Comparison of ENCODE assay signal across 33 cellular contexts in the genomic region with DNA sequence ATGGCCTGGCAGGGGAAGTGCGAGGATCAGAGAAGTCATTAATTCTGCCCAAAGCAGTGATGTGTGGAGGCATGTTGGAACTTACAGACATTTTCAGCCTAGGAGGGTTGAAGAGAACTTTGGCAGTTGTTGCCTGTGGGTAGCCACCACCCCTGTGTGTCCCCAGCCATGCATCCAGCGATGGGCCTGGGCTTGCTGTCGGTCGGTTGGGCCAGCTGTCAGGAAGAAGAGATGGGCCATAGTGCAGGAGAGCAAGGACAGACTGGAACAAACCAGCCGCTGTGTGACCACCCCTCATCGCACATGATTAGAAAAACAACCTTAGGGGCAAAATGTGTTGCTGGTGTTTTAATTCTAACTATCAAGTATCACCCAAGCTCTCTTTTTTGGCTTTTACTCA.
"Had no signal": no experiment of that assay in that cellular context is flagged by ENCODE, and none has a peak within 500 bp of the region (broad histone marks: within the 10 kb centered on the region; RNA-seq: fewer than 3 reads in every experiment).

No MANE protein-coding gene starts in this region.

- H3K4me1 Mint-ChIP-seq: activated B cell treated with CpG ODN at 0.5 μM for 24 hours; activated CD4-positive, alpha-beta T cell treated with anti-CD3 and anti-CD28 coated beads, Interleukin-2, amount 10 ng/mL, durations not matched to agents 24 days and 14 days; activated CD8-positive, alpha-beta memory T cell treated with anti-CD3 and anti-CD28 coated beads, Interleukin-2, amount 10 ng/mL, durations not matched to agents 7 days and 5 days; activated naive CD4-positive, alpha-beta T cell treated with anti-CD3 and anti-CD28 coated beads, Interleukin-2, amount 10 ng/mL, durations not matched to agents 7 days and 5 days; activated naive CD8-positive, alpha-beta T cell treated with anti-CD3 and anti-CD28 coated beads, Interleukin-2, amount 10 ng/mL, durations not matched to agents 7 days and 5 days; central memory CD8-positive, alpha-beta T cell; endodermal cell; T-helper 17 cell had no signal

- H3K27ac ChIP-seq: ascending aorta, breast epithelium, coronary artery, WERI-Rb-1 had no signal

- H3K36me3 ChIP-seq: ascending aorta, breast epithelium, WERI-Rb-1 had no signal

- H3K27ac Mint-ChIP-seq: activated B cell treated with CpG ODN at 0.5 μM for 24 hours; activated CD4-positive, alpha-beta memory T cell treated with anti-CD3 and anti-CD28 coated beads for 36 hours; activated CD4-positive, alpha-beta T cell treated with anti-CD3 and anti-CD28 coated beads, Interleukin-2, amount 10 ng/mL, durations not matched to agents 24 days and 14 days; activated CD8-positive, alpha-beta memory T cell treated with anti-CD3 and anti-CD28 coated beads, Interleukin-2, amount 10 ng/mL, durations not matched to agents 7 days and 5 days; activated CD8-positive, alpha-beta T cell treated with anti-CD3 and anti-CD28 coated beads, Interleukin-2, amount 10 ng/mL, durations not matched to agents 7 days and 5 days; activated naive CD4-positive, alpha-beta T cell treated with anti-CD3 and anti-CD28 coated beads, Interleukin-2, amount 10 ng/mL, durations not matched to agents 7 days and 5 days; activated naive CD4-positive, alpha-beta T cell treated with anti-CD3 and anti-CD28 coated beads, Interleukin-2, amount 50 U/mL, for 72 hours; activated naive CD8-positive, alpha-beta T cell treated with anti-CD3 and anti-CD28 coated beads, Interleukin-2, amount 10 ng/mL, durations not matched to agents 7 days and 5 days; activated T-helper 1 cell treated with anti-CD3 and anti-CD28 coated beads, Interleukin-12 subunit alpha, Interleukin-12 subunit beta, Interleukin-2, Interleukin-4 antibody, amounts not matched to agents 30 ng/mL and 10 ng/mL and 1 ng/mL, durations not matched to agents 14 hours and 24 hours and 36 hours; activated T-helper 2 cell treated with anti-CD3 and anti-CD28 coated beads, Interferon-gamma antibody, Interleukin-2, Interleukin-4, amounts not matched to agents 10 μg/mL and 5 μg/mL and 100 μg/mL, durations not matched to agents 14 hours and 24 hours and 36 hours; brain; dendritic cell treated with granulocyte-macrophage colony-stimulating factor and Interleukin-4, amounts not matched to agents 40 ng/mL and 50 ng/mL, for 4 days; endodermal cell; T-helper 17 cell; T-helper 2 cell treated with Interferon-gamma antibody and Interleukin-4, amounts not matched to agents 5 μg/mL and 100 μg/mL, for 36 hours had no signal

- H3K27me3 Mint-ChIP-seq: activated B cell treated with CpG ODN at 0.5 μM for 24 hours; activated CD4-positive, alpha-beta memory T cell treated with anti-CD3 and anti-CD28 coated beads for 36 hours; activated CD4-positive, alpha-beta T cell treated with anti-CD3 and anti-CD28 coated beads, Interleukin-2, amount 10 ng/mL, durations not matched to agents 24 days and 14 days; activated CD8-positive, alpha-beta memory T cell treated with anti-CD3 and anti-CD28 coated beads, Interleukin-2, amount 10 ng/mL, durations not matched to agents 7 days and 5 days; activated naive CD4-positive, alpha-beta T cell treated with anti-CD3 and anti-CD28 coated beads, Interleukin-2, amount 10 ng/mL, durations not matched to agents 7 days and 5 days; activated naive CD8-positive, alpha-beta T cell treated with anti-CD3 and anti-CD28 coated beads, Interleukin-2, amount 10 ng/mL, durations not matched to agents 7 days and 5 days; central memory CD8-positive, alpha-beta T cell; dendritic cell treated with granulocyte-macrophage colony-stimulating factor and Interleukin-4, amounts not matched to agents 40 ng/mL and 50 ng/mL, for 4 days; T-helper 17 cell had no signal

- H3K9me3 Mint-ChIP-seq: activated B cell treated with CpG ODN at 0.5 μM for 24 hours; activated CD4-positive, alpha-beta T cell treated with anti-CD3 and anti-CD28 coated beads, Interleukin-2, amount 10 ng/mL, durations not matched to agents 24 days and 14 days; activated naive CD8-positive, alpha-beta T cell treated with anti-CD3 and anti-CD28 coated beads, Interleukin-2, amount 10 ng/mL, durations not matched to agents 7 days and 5 days; activated T-helper 1 cell treated with anti-CD3 and anti-CD28 coated beads, Interleukin-12 subunit alpha, Interleukin-12 subunit beta, Interleukin-2, Interleukin-4 antibody, amounts not matched to agents 30 ng/mL and 10 ng/mL and 1 ng/mL, durations not matched to agents 14 hours and 24 hours and 36 hours; dendritic cell treated with granulocyte-macrophage colony-stimulating factor and Interleukin-4, amounts not matched to agents 40 ng/mL and 50 ng/mL, for 4 days; endodermal cell; T-helper 2 cell treated with Interferon-gamma antibody and Interleukin-4, amounts not matched to agents 5 μg/mL and 100 μg/mL, for 36 hours had no signal

- FAIRE-seq: frontal cortex had no signal

- H3K9me3 ChIP-seq: ascending aorta, breast epithelium had no signal

- ATAC-seq: activated CD4-positive, CD25-positive, alpha-beta regulatory T cell treated with anti-CD3 and anti-CD28 coated beads, Interleukin-2, amount 50 U/mL, for 24 hours; activated CD8-positive, alpha-beta memory T cell treated with anti-CD3 and anti-CD28 coated beads, Interleukin-2, amount 10 ng/mL, durations not matched to agents 7 days and 5 days; activated CD8-positive, alpha-beta T cell treated with anti-CD3 and anti-CD28 coated beads, Interleukin-2, amount 10 ng/mL, durations not matched to agents 7 days and 5 days; activated naive CD4-positive, alpha-beta T cell treated with anti-CD3 and anti-CD28 coated beads, Interleukin-2, amount 50 U/mL, for 72 hours; esophagus mucosa; T-helper 17 cell had no signal

- H3K4me3 ChIP-seq: ascending aorta, breast epithelium, coronary artery, dorsolateral prefrontal cortex had no signal

- H3K27me3 ChIP-seq: ascending aorta, breast epithelium, dorsolateral prefrontal cortex had no signal

- H3K36me3 Mint-ChIP-seq: activated CD4-positive, alpha-beta memory T cell treated with anti-CD3 and anti-CD28 coated beads for 36 hours; activated CD8-positive, alpha-beta memory T cell treated with anti-CD3 and anti-CD28 coated beads, Interleukin-2, amount 10 ng/mL, durations not matched to agents 7 days and 5 days; activated naive CD4-positive, alpha-beta T cell treated with anti-CD3 and anti-CD28 coated beads, Interleukin-2, amount 10 ng/mL, durations not matched to agents 7 days and 5 days; activated naive CD4-positive, alpha-beta T cell treated with anti-CD3 and anti-CD28 coated beads, Interleukin-2, amount 50 U/mL, for 72 hours; activated naive CD8-positive, alpha-beta T cell treated with anti-CD3 and anti-CD28 coated beads, Interleukin-2, amount 10 ng/mL, durations not matched to agents 7 days and 5 days; brain had no signal

- H3K4me1 ChIP-seq: ascending aorta, breast epithelium had no signal

- H3K4me3 Mint-ChIP-seq: activated B cell treated with CpG ODN at 0.5 μM for 24 hours; activated CD4-positive, alpha-beta memory T cell treated with anti-CD3 and anti-CD28 coated beads for 36 hours; activated CD4-positive, alpha-beta T cell treated with anti-CD3 and anti-CD28 coated beads, Interleukin-2, amount 10 ng/mL, durations not matched to agents 24 days and 14 days; activated CD8-positive, alpha-beta memory T cell treated with anti-CD3 and anti-CD28 coated beads, Interleukin-2, amount 10 ng/mL, durations not matched to agents 7 days and 5 days; activated CD8-positive, alpha-beta T cell treated with anti-CD3 and anti-CD28 coated beads, Interleukin-2, amount 10 ng/mL, durations not matched to agents 7 days and 5 days; activated naive CD4-positive, alpha-beta T cell treated with anti-CD3 and anti-CD28 coated beads, Interleukin-2, amount 10 ng/mL, durations not matched to agents 7 days and 5 days; activated naive CD8-positive, alpha-beta T cell treated with anti-CD3 and anti-CD28 coated beads, Interleukin-2, amount 10 ng/mL, durations not matched to agents 7 days and 5 days; activated T-helper 1 cell treated with anti-CD3 and anti-CD28 coated beads, Interleukin-12 subunit alpha, Interleukin-12 subunit beta, Interleukin-2, Interleukin-4 antibody, amounts not matched to agents 30 ng/mL and 10 ng/mL and 1 ng/mL, durations not matched to agents 14 hours and 24 hours and 36 hours; brain; central memory CD8-positive, alpha-beta T cell; dendritic cell treated with granulocyte-macrophage colony-stimulating factor and Interleukin-4, amounts not matched to agents 40 ng/mL and 50 ng/mL, for 4 days; endodermal cell; T-helper 17 cell; T-helper 2 cell treated with Interferon-gamma antibody and Interleukin-4, amounts not matched to agents 5 μg/mL and 100 μg/mL, for 36 hours had no signal

- DNase-seq: activated B cell treated with CpG ODN at 0.5 μM for 24 hours; activated CD4-positive, alpha-beta memory T cell treated with anti-CD3 and anti-CD28 coated beads for 36 hours; activated CD4-positive, alpha-beta T cell treated with anti-CD3 and anti-CD28 coated beads, Interleukin-2, amount 10 ng/mL, durations not matched to agents 24 days and 14 days; activated CD8-positive, alpha-beta memory T cell treated with anti-CD3 and anti-CD28 coated beads, Interleukin-2, amount 10 ng/mL, durations not matched to agents 7 days and 5 days; activated CD8-positive, alpha-beta memory T cell treated with anti-CD3 and anti-CD28 coated beads, Interleukin-2, amount 50 U/mL, for 4 hours; activated CD8-positive, alpha-beta T cell treated with anti-CD3 and anti-CD28 coated beads, Interleukin-2, amount 10 ng/mL, durations not matched to agents 7 days and 5 days; activated effector memory CD4-positive, alpha-beta T cell treated with anti-CD3 and anti-CD28 coated beads, Interleukin-2, amount 50 U/mL, for 16 hours; activated naive CD4-positive, alpha-beta T cell; activated naive CD4-positive, alpha-beta T cell treated with anti-CD3 and anti-CD28 coated beads, Interleukin-2, amount 10 ng/mL, durations not matched to agents 7 days and 5 days; activated naive CD8-positive, alpha-beta T cell treated with anti-CD3 and anti-CD28 coated beads, Interleukin-2, amount 10 ng/mL, durations not matched to agents 7 days and 5 days; activated T-cell treated with anti-CD3 and anti-CD28 coated beads, Interleukin-2, amount 50 U/mL, for 1 hour; activated T-cell treated with anti-CD3 and anti-CD28 coated beads, Interleukin-2, amount 50 U/mL, for 48 hours; dorsolateral prefrontal cortex; effector memory CD4-positive, alpha-beta T cell; endodermal cell; foreskin fibroblast; T-helper 1 cell; T-helper 17 cell; T1000; WERI-Rb-1 had no signal
